10 cellular contexts compared by ENCODE assay signal in genomic region chr9:81032030-81032572, GRCh38.
DNase-seq lines count a peak whose midpoint lies in the region; ATAC-seq lines count a peak whose summit lies in the region.
"Had no signal": no experiment of that assay in that cellular context is flagged by ENCODE, and none has a peak within 500 bp of the region (broad histone marks: within the 10 kb centered on the region; RNA-seq: fewer than 3 reads in every experiment).

No MANE protein-coding gene starts in this region.

- peak; percentile 71 for DNase-seq in OCI-M1 (lab: John Stamatoyannopoulos, UW)
- peak; percentile 68 for DNase-seq in fibroblast of the conjunctiva (ENCODE audit: low read depth)
- peak; percentile 67 for DNase-seq in stromal cell of bone marrow (ENCODE audit: low read depth)
- DNase-seq in SHP77 (lab: John Stamatoyannopoulos, UW): no peak
- DNase-seq in NCI-H128 (lab: John Stamatoyannopoulos, UW; ENCODE audit: unreplicated experiment): no peak
- DNase-seq: activated CD4-positive, CD25-positive, alpha-beta regulatory T cell treated with anti-CD3 and anti-CD28 coated beads, Interleukin-2, amount 50 U/mL, for 72 hours; NCI-H526; stimulated activated CD4-positive, alpha-beta T cell treated with anti-CD3 and anti-CD28 coated beads, Interleukin-2, amount 100 ng/mL, for 24 hours had no signal

- ATAC-seq in GM21786 (IDR thresholded peaks at IDR 0.05; ENCODE audit: unreplicated experiment) (peak; percentile 35), GM19035 (IDR thresholded peaks at IDR 0.05; ENCODE audit: unreplicated experiment) (no peak)

Comparison
In these comparisons a context has a peak if more than half of its experiments do, and no peak if none do; other contexts are left out.
1. DNase-seq: peak in OCI-M1 (single experiment), fibroblast of the conjunctiva (single experiment) and stromal cell of bone marrow (single experiment); none in SHP77 (0 of 2) and NCI-H128 (single experiment).